ENCODE assay signal across 2 cellular contexts in the genomic region with DNA sequence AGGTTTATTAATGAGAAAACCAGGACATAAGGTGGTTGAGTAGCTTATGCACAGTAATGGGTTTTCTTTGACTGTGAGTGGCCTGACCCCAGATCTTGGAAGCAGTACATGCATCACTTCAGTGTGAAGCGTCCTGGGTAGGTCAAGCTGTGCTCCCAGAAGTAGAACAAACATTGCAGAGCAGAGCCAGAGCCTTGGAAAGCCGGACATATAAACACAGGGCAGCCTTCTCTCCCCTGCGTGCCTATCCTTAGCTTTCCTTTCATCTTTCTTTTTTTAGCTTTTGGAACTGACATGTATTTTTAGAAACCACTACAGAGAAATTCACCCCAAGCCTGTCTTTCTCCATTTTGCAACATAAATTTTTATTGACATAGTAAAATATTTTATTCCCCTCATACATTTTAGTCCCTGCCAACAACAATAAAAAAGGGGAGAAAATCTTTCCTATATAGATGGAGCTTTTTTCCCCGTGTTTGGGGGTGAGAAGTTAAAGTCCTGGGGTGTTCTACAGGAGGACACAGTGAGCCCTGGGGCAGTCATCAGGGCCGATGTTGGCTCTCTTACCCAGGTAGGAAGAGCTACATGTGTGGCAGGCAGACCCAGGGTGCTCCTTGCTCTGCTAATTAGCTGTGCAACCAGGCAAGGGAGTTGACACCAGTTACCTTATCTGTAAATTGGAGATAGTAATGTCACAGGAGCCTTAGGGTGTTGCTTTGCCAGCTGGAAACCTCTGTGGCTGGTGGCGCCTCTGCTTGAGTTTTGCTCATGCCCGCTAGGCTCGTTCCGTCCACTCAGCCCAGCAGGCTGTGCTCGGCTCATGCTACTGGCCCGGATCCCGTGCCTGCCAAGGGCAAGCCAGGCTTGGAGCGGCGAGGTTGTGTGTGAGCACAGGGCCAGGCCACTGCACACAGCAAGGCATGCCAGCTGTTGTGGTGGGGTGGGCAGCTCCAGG.
TF ChIP-seq lines count a peak whose summit lies in the region.

No MANE protein-coding gene starts in this region.

TF ChIP-seq in liver, 16 proteins besides CTCF, POLR2A, EP300 and RAD21 (continued from another document):
- peak; percentile 12 for TF ChIP-seq NR2F2 (IDR thresholded peaks at IDR 0.05)
- no peak for TF ChIP-seq YY1 (IDR thresholded peaks at IDR 0.05)

TF ChIP-seq in HepG2, 621 proteins besides CTCF, POLR2A, EP300 and RAD21:
- TF ChIP-seq, protein P1, sequence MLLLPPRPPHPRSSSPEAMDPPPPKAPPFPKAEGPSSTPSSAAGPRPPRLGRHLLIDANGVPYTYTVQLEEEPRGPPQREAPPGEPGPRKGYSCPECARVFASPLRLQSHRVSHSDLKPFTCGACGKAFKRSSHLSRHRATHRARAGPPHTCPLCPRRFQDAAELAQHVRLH (CRISPR knock-in tag; IDR thresholded peaks at IDR 0.05; ENCODE audit: borderline replicate concordance, low read depth): no peak
- TF ChIP-seq CREM (IDR thresholded peaks at IDR 0.05) (no peak), CREM (CRISPR knock-in tag; IDR thresholded peaks at IDR 0.05) (no peak), ZNF644 (CRISPR knock-in tag; IDR thresholded peaks at IDR 0.05; ENCODE audit: low read depth) (no peak), ZKSCAN5 (CRISPR knock-in tag; IDR thresholded peaks at IDR 0.05) (no peak)
